ENCODE assay signal across 8 cellular contexts in the genomic region with DNA sequence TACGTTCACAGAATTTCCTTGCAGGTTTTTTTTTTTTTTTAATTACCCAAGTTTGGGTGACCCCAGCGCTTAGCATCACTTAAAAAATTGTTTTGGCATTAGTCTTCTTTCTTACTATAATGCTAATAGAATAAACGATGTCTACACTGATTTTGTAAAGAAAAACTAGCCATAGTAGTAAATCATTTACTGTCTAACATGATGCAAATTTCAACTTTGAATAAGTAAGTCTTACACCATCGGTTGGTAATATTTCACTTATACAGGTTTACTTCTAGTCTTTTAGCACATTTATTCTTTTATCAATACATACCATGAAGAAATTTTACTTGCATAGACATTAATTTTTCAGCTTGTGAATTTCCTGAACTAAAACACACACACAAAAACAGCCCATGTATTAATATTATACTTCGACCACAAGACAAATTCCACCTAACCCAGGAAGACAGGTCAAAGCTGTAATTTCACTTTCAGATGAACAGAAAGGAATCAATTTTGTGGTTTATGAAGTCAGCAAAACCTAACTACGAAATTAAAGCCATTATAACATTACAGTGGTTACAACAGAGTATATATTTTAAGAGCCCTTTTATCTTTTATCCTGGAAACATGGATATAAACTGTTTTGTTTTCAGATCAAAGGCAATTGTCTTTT. TPM values are rescaled to one million over a fixed set of nuclear protein-coding genes. Genes with fewer than 3 reads are reported as not detected.
DNase-seq lines count a peak whose midpoint lies in the region; ATAC-seq, FAIRE-seq and TF ChIP-seq lines count a peak whose summit lies in the region.
"Had no signal": no experiment of that assay in that cellular context is flagged by ENCODE, and none has a peak within 500 bp of the region (broad histone marks: within the 10 kb centered on the region; RNA-seq: fewer than 3 reads in every experiment).

No MANE protein-coding gene starts in this region.

- no peaks in the 10 kb centered on the region for H3K27me3 ChIP-seq in tibial nerve

- FAIRE-seq in HTR-8/SVneo (lab: Jason Lieb, UNC) = no peak

- DNase-seq in astrocyte of the spinal cord (ENCODE audit: low read depth, low spot score) = peak; percentile 19
- DNase-seq in renal cortical epithelial cell (ENCODE audit: low read depth) = peak; percentile 50
- DNase-seq in HTR-8/SVneo (ENCODE audit: insufficient read length, low spot score) = no peak
- no peak for DNase-seq in activated CD4-positive, alpha-beta T cell treated with anti-CD3 and anti-CD28 coated beads for 4 hours
- no peak for DNase-seq in tibial nerve (ENCODE audit: low spot score in 2 of 2)

- no peaks in the 10 kb centered on the region for H3K36me3 ChIP-seq in tibial nerve

- no peak overlapping the region for H3K27ac ChIP-seq in tibial nerve

- no peak for TF ChIP-seq POLR2A in tibial nerve (IDR thresholded peaks at IDR 0.05)

- H3K4me3 ChIP-seq in astrocyte of the spinal cord (ENCODE audit: low read depth, low read length) (peak overlapping the region; percentile 98), tibial nerve (no peak overlapping the region)
- H3K4me3 ChIP-seq: lung had no signal

- TF ChIP-seq CTCF in astrocyte of the spinal cord (IDR thresholded peaks at IDR 0.05; ENCODE audit: low read depth, low read length) (no peak), tibial nerve (IDR thresholded peaks at IDR 0.05) (no peak)

- TF ChIP-seq EP300 in tibial nerve (IDR thresholded peaks at IDR 0.05) = no peak

- H3K4me1 ChIP-seq in tibial nerve = peaks cover 0 to 36% (median 5%) of the 10 kb centered on the region in 4 donors

- in situ Hi-C loops in astrocyte of the spinal cord (cut with HindIII; ENCODE audit: low sequenced_read_pairs) = no loop called here

- H3K9me3 ChIP-seq in tibial nerve = no peaks in the 10 kb centered on the region

- 71 to 74% methylated on average over 6 of the region's 6 CpGs for WGBS in tibial nerve, 2 donors

- ATAC-seq in GM19395 (IDR thresholded peaks at IDR 0.05; ENCODE audit: unreplicated experiment) = peak; percentile 34
- peak; percentile 35 for ATAC-seq in HG03175 (IDR thresholded peaks at IDR 0.05; ENCODE audit: unreplicated experiment)

RNA-seq across cellular contexts. Expression of a gene that starts 1.9 kb away (rescaled TPM):
- total RNA-seq in renal cortical epithelial cell (173 and 253 TPM in 2 replicates), tibial nerve (10 to 100 TPM; 47.5 to 73.0 (median 59.1) TPM)

Comparison
In these comparisons a context has a peak if more than half of its experiments do, and no peak if none do; other contexts are left out.
1. DNase-seq: peak in astrocyte of the spinal cord (single experiment) and renal cortical epithelial cell (single experiment); none in HTR-8/SVneo (single experiment), activated CD4-positive, alpha-beta T cell treated with anti-CD3 and anti-CD28 coated beads for 4 hours (0 of 2) and tibial nerve (0 of 2).